ENCODE assay signal across 11 cellular contexts in genomic region chr12:3252416-3252815, GRCh38.
DNase-seq lines count a peak whose midpoint lies in the region; ATAC-seq and TF ChIP-seq lines count a peak whose summit lies in the region.
"Had no signal": no experiment of that assay in that cellular context is flagged by ENCODE, and none has a peak within 500 bp of the region (broad histone marks: within the 10 kb centered on the region; RNA-seq: fewer than 3 reads in every experiment).

No MANE protein-coding gene starts in this region.

- no peak overlapping the region for H3K4me3 ChIP-seq in astrocyte of the cerebellum (ENCODE audit: low read depth, low read length)
- H3K4me3 ChIP-seq in prostate gland = no peak overlapping the region
- H3K4me3 ChIP-seq in effector memory CD4-positive, alpha-beta T cell (ENCODE audit: insufficient read depth, low read depth, low read length, poor library complexity, severe bottlenecking) = no peak overlapping the region

- no peaks in the 10 kb centered on the region for H3K9me3 ChIP-seq in prostate gland
- no peaks in the 10 kb centered on the region for H3K9me3 ChIP-seq in effector memory CD4-positive, alpha-beta T cell (ENCODE audit: control insufficient read depth, low read length)

- H3K27ac ChIP-seq in prostate gland = peak overlapping the region; percentile 7 to 36
- no peak overlapping the region for H3K27ac ChIP-seq in effector memory CD4-positive, alpha-beta T cell (ENCODE audit: insufficient read depth, low read length, poor library complexity, severe bottlenecking)
- H3K27ac ChIP-seq: epithelial cell of prostate had no signal

- DNase-seq in DMS 273 (lab: John Stamatoyannopoulos, UW; ENCODE audit: unreplicated experiment) (peak; percentile 65), astrocyte of the cerebellum (ENCODE audit: low read depth) (peak; percentile 82), left cardiac atrium (peak; percentile 90), prostate gland (ENCODE audit: low spot score) (peak; percentile 87), dedifferentiated amniotic fluid mesenchymal stem cell (ENCODE audit: extremely low spot score) (no peak), SIG-M5 (lab: John Stamatoyannopoulos, UW) (no peak)
- no peak for DNase-seq in effector memory CD4-positive, alpha-beta T cell
- DNase-seq: GOT3, NCI-H510A had no signal

- no peak for TF ChIP-seq POLR2A in prostate gland (IDR thresholded peaks at IDR 0.05)

- no peaks in the 10 kb centered on the region for H3K36me3 ChIP-seq in prostate gland
- no peaks in the 10 kb centered on the region for H3K36me3 ChIP-seq in effector memory CD4-positive, alpha-beta T cell (ENCODE audit: control insufficient read depth, insufficient read depth, low read length)

- TF ChIP-seq CTCF in astrocyte of the cerebellum (IDR thresholded peaks at IDR 0.05; ENCODE audit: low read depth, low read length, missing control alignments) = no peak
- TF ChIP-seq CTCF in prostate gland (IDR thresholded peaks at IDR 0.05) = no peak

- WGBS in prostate gland = 28% methylated on average over 12 of the region's 12 CpGs

- H3K27me3 ChIP-seq in prostate gland (replicated peaks; ENCODE audit: insufficient read depth) = no peaks in the 10 kb centered on the region
- H3K27me3 ChIP-seq in effector memory CD4-positive, alpha-beta T cell (replicated peaks; ENCODE audit: control insufficient read depth, insufficient read depth, low read length, poor library complexity, severe bottlenecking) = no peaks in the 10 kb centered on the region

- in situ Hi-C loops in astrocyte of the cerebellum (cut with HindIII; ENCODE audit: low sequenced_read_pairs) = no loop called here

- peaks cover 6% of the 10 kb centered on the region for H3K4me1 ChIP-seq in prostate gland (replicated peaks)
- no peaks in the 10 kb centered on the region for H3K4me1 ChIP-seq in effector memory CD4-positive, alpha-beta T cell (ENCODE audit: control insufficient read depth, insufficient read depth, low read length, poor library complexity, severe bottlenecking)

- ATAC-seq in left cardiac atrium (peak; percentile 60 to 75), HG03442 (IDR thresholded peaks at IDR 0.05; ENCODE audit: unreplicated experiment) (no peak)

- intact Hi-C loops in left cardiac atrium (cut with DNase I) = loop anchor here in 1 of 2 donors (5.0 kb wide), 1 partner anchor 35 kb away; no protein-coding TSS in a partner anchor
- intact Hi-C loops in prostate gland (cut with DNase I) = no loop called here

Comparison
In these comparisons a context has a peak if more than half of its experiments do, and no peak if none do; other contexts are left out.
1. DNase-seq: peak in DMS 273 (single experiment), astrocyte of the cerebellum (single experiment), left cardiac atrium (single experiment) and prostate gland (single experiment); none in effector memory CD4-positive, alpha-beta T cell (0 of 3), dedifferentiated amniotic fluid mesenchymal stem cell (single experiment) and SIG-M5 (single experiment).